Comparison of ENCODE assay signal across 10 cellular contexts in the genomic region with DNA sequence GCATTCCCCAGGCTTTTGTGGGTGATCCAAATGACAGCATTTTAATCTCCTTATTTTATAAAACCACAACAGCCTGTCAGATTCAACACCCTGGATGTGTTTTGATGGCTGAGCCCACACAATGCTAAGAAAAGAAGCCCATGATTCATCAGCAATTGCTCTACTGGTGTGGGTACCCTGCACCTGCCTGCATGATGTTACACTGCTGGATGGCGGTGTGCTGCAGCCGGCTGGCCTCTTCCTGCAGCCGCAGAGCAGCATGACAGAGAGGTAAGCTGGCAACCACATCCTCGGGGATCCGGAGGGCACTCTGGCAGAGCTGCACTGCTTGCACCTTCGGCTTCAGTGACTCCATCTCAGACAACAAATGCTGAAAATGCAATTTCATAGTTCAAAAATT.
DNase-seq lines count a peak whose midpoint lies in the region; ATAC-seq, FAIRE-seq and TF ChIP-seq lines count a peak whose summit lies in the region.
"Had no signal": no experiment of that assay in that cellular context is flagged by ENCODE, and none has a peak within 500 bp of the region (broad histone marks: within the 10 kb centered on the region; RNA-seq: fewer than 3 reads in every experiment).

No MANE protein-coding gene starts in this region.

- no peak for TF ChIP-seq CTCF in D721Med (IDR thresholded peaks at IDR 0.05; ENCODE audit: insufficient read depth, missing control alignments)

- no peak overlapping the region for H3K27ac Mint-ChIP-seq in T-helper 2 cell treated with Interferon-gamma antibody and Interleukin-4, amounts not matched to agents 5 μg/mL and 100 μg/mL, for 36 hours

- no peak overlapping the region for H3K4me3 Mint-ChIP-seq in T-helper 2 cell treated with Interferon-gamma antibody and Interleukin-4, amounts not matched to agents 5 μg/mL and 100 μg/mL, for 36 hours

- FAIRE-seq in GM19239 (lab: Jason Lieb, UNC) (no peak), D721Med (lab: Jason Lieb, UNC) (no peak)
- FAIRE-seq: bronchial epithelial cell had no signal

- DNase-seq in T-helper 2 cell treated with Interferon-gamma antibody and Interleukin-4, amounts not matched to agents 5 μg/mL and 100 μg/mL, for 36 hours (ENCODE audit: low spot score): peak; percentile 44
- peak; percentile 44 for DNase-seq in astrocyte of the hippocampus (ENCODE audit: low read depth, low spot score)
- DNase-seq in stimulated activated CD8-positive, alpha-beta memory T cell treated with anti-CD3 and anti-CD28 coated beads, Interleukin-15, amount 100 ng/mL, for 24 hours (ENCODE audit: low read depth): peak; percentile 25
- DNase-seq in HK-2 (ENCODE audit: unreplicated experiment): no peak
- no peak for DNase-seq in GM19239 (ENCODE audit: insufficient read length, low spot score)
- no peak for DNase-seq in D721Med (ENCODE audit: insufficient read length, low spot score)
- no peak for DNase-seq in DMS153 (lab: John Stamatoyannopoulos, UW)

- ATAC-seq in GM21526 (IDR thresholded peaks at IDR 0.05; ENCODE audit: low FRiP score, unreplicated experiment): peak; percentile 74
- ATAC-seq: HCT116 had no signal

- peaks cover 16% of the 10 kb centered on the region for H3K4me1 Mint-ChIP-seq in T-helper 2 cell treated with Interferon-gamma antibody and Interleukin-4, amounts not matched to agents 5 μg/mL and 100 μg/mL, for 36 hours (ENCODE audit: low read depth)

- peaks cover 5% of the 10 kb centered on the region for H3K27me3 Mint-ChIP-seq in T-helper 2 cell treated with Interferon-gamma antibody and Interleukin-4, amounts not matched to agents 5 μg/mL and 100 μg/mL, for 36 hours (ENCODE audit: low read depth)

- no peaks in the 10 kb centered on the region for H3K36me3 Mint-ChIP-seq in T-helper 2 cell treated with Interferon-gamma antibody and Interleukin-4, amounts not matched to agents 5 μg/mL and 100 μg/mL, for 36 hours (ENCODE audit: low read depth)

- H3K9me3 Mint-ChIP-seq in T-helper 2 cell treated with Interferon-gamma antibody and Interleukin-4, amounts not matched to agents 5 μg/mL and 100 μg/mL, for 36 hours: no peaks in the 10 kb centered on the region

Comparison
In these comparisons a context has a peak if more than half of its experiments do, and no peak if none do; other contexts are left out.
1. DNase-seq: peak in T-helper 2 cell treated with Interferon-gamma antibody and Interleukin-4, amounts not matched to agents 5 μg/mL and 100 μg/mL, for 36 hours (single experiment), astrocyte of the hippocampus (single experiment) and stimulated activated CD8-positive, alpha-beta memory T cell treated with anti-CD3 and anti-CD28 coated beads, Interleukin-15, amount 100 ng/mL, for 24 hours (single experiment); none in HK-2 (single experiment), GM19239 (single experiment), D721Med (single experiment) and DMS153 (single experiment).